Comparison of ENCODE assay signal across 19 cellular contexts in the genomic region with DNA sequence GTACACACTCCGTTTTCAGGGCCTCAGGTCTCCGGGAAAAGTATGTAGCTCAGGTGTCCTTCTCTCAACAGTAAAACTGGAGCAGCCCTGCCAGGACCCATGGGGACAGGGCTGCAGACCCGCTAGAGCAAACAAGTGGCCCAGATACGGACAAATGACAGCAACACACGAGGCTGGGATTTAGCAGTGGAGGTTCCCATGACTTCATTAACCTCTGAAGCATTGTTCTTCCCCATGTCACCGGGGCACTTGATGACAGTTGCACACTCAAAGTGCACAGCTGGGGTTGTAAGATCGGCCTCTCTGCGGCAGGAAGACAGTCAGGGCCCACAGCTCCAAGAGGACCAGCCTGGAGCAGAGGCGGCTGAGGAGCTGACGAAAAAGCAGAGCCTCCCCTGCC. TPM values are rescaled to one million over a fixed set of nuclear protein-coding genes. Genes with fewer than 3 reads are reported as not detected.
DNase-seq lines count a peak whose midpoint lies in the region; ATAC-seq and TF ChIP-seq lines count a peak whose summit lies in the region.
"Had no signal": no experiment of that assay in that cellular context is flagged by ENCODE, and none has a peak within 500 bp of the region (broad histone marks: within the 10 kb centered on the region; RNA-seq: fewer than 3 reads in every experiment).

No MANE protein-coding gene starts in this region.

- H3K36me3 ChIP-seq in right atrium auricular region, result no peaks in the 10 kb centered on the region
- no peaks in the 10 kb centered on the region for H3K36me3 ChIP-seq in SJCRH30
- H3K36me3 ChIP-seq: BLaER1 treated with 17β-estradiol and CSF1 and Interleukin-3, amounts not matched to agents 10 nM and 100 nM had no signal

- CTCF ChIA-PET in RWPE1 (lab: Yijun Ruan, JAX), result interaction anchor here (0.6 kb wide), 1 partner anchor 585 kb away, joined by 4 read pairs; no protein-coding TSS in a partner anchor

- POLR2A ChIA-PET in RWPE1 (lab: Yijun Ruan, JAX; ENCODE audit: low non-redundant PET), result no interaction called here

- intact Hi-C loops in Right ventricle myocardium inferior (cut with DNase I), result no loop called here

- H3K4me1 ChIP-seq in right atrium auricular region, result no peaks in the 10 kb centered on the region
- peaks cover 17% of the 10 kb centered on the region for H3K4me1 ChIP-seq in SJCRH30
- H3K4me1 ChIP-seq: BLaER1 treated with 17β-estradiol and CSF1 and Interleukin-3, amounts not matched to agents 10 nM and 100 nM had no signal

- no peak for ATAC-seq in Right ventricle myocardium inferior
- ATAC-seq: HepG2 had no signal

- H3K36me3 Mint-ChIP-seq in glutamatergic neuron (ENCODE audit: unreplicated experiment), result no peaks in the 10 kb centered on the region
- H3K36me3 Mint-ChIP-seq: CD4-positive, CD25-positive, alpha-beta regulatory T cell had no signal

- no peak overlapping the region for H3K27ac ChIP-seq in right atrium auricular region
- no peak overlapping the region for H3K27ac ChIP-seq in SJCRH30
- H3K27ac ChIP-seq in RWPE1, result no peak overlapping the region
- H3K27ac ChIP-seq: BLaER1 treated with 17β-estradiol and CSF1 and Interleukin-3, amounts not matched to agents 10 nM and 100 nM had no signal

- no peak overlapping the region for H3K4me3 ChIP-seq in right atrium auricular region
- peak overlapping the region; percentile 12 for H3K4me3 ChIP-seq in SJCRH30
- H3K4me3 ChIP-seq: BLaER1 treated with 17β-estradiol and CSF1 and Interleukin-3, amounts not matched to agents 10 nM and 100 nM had no signal

- peaks cover 3% of the 10 kb centered on the region for H3K27me3 Mint-ChIP-seq in glutamatergic neuron (ENCODE audit: unreplicated experiment)

- DNase-seq in Right ventricle myocardium inferior (ENCODE audit: missing footprints), result peak; percentile 7
- no peak for DNase-seq in right atrium auricular region (ENCODE audit: low spot score)
- DNase-seq in SJCRH30, result peak; percentile 48 to 68
- no peak for DNase-seq in glutamatergic neuron
- peak; percentile 67 for DNase-seq in retina
- no peak for DNase-seq in A172 (ENCODE audit: low spot score)
- DNase-seq in LoVo (ENCODE audit: low spot score), result no peak
- no peak for DNase-seq in RWPE1 (ENCODE audit: low spot score)
- DNase-seq: 8988T; ACHN; CD4-positive, CD25-positive, alpha-beta regulatory T cell; DMS153; DMS79 treated with DMSO at 0.1 percent for 48 hours; EL; GOT3; HCEC 1CT; HFFc6 had no signal

- TF ChIP-seq CTCF in right atrium auricular region (IDR thresholded peaks at IDR 0.05), result no peak
- TF ChIP-seq CTCF in glutamatergic neuron (IDR thresholded peaks at IDR 0.05; ENCODE audit: partially characterized antibody, unreplicated experiment), result no peak
- no peak for TF ChIP-seq CTCF in RWPE1 (conservative IDR thresholded peaks at IDR 0.05; ENCODE audit: low read depth)

- no peak overlapping the region for H3K4me3 Mint-ChIP-seq in glutamatergic neuron (ENCODE audit: unreplicated experiment)
- H3K4me3 Mint-ChIP-seq: CD4-positive, CD25-positive, alpha-beta regulatory T cell; HFFc6 had no signal

- H3K9me3 ChIP-seq in right atrium auricular region (no peaks in the 10 kb centered on the region), SJCRH30 (replicated peaks) (0 out of 2 replicates have a peak, but pooled peaks cover 2% of the 10 kb centered on the region)
- H3K9me3 ChIP-seq: BLaER1 treated with 17β-estradiol and CSF1 and Interleukin-3, amounts not matched to agents 10 nM and 100 nM had no signal

- peak overlapping the region; percentile 8 for H3K27ac Mint-ChIP-seq in glutamatergic neuron (ENCODE audit: unreplicated experiment)
- H3K27ac Mint-ChIP-seq: CD4-positive, CD25-positive, alpha-beta regulatory T cell; HFFc6 had no signal

- H3K9me3 Mint-ChIP-seq in glutamatergic neuron (ENCODE audit: unreplicated experiment), result no peaks in the 10 kb centered on the region
- H3K9me3 Mint-ChIP-seq: CD4-positive, CD25-positive, alpha-beta regulatory T cell; HFFc6 had no signal

- H3K27me3 ChIP-seq in right atrium auricular region (no peaks in the 10 kb centered on the region), SJCRH30 (no peaks in the 10 kb centered on the region)
- H3K27me3 ChIP-seq: BLaER1 treated with 17β-estradiol and CSF1 and Interleukin-3, amounts not matched to agents 10 nM and 100 nM had no signal

- peaks cover 13% of the 10 kb centered on the region for H3K4me1 Mint-ChIP-seq in glutamatergic neuron (ENCODE audit: low read depth, unreplicated experiment)

RNA-seq across cellular contexts. Expression of a gene that starts 12.5 kb away (rescaled TPM):
- total RNA-seq in Right ventricle myocardium inferior (59.0 TPM), right atrium auricular region (100 to 1,000 TPM in 1 of 2 donors, 10 to 100 TPM in 1; 47.6 to 144 TPM), glutamatergic neuron (ENCODE audit: unreplicated experiment) (12.3 TPM)
- total RNA-seq in SJCRH30 (2014; rRNA removed; shearing (Covaris generic)), result 71.1 and 78.1 TPM in 2 replicates
- 446 and 531 TPM in 2 replicates for total RNA-seq in A172 (2014; rRNA removed; shearing (Covaris generic))

Comparison
In these comparisons a context has a peak if more than half of its experiments do, and no peak if none do; other contexts are left out.
1. DNase-seq: peak in Right ventricle myocardium inferior (single experiment), SJCRH30 (2 of 2) and retina (single experiment); none in right atrium auricular region (single experiment), glutamatergic neuron (single experiment), A172 (single experiment), LoVo (single experiment) and RWPE1 (single experiment).